ENCODE assay signal across 8 cellular contexts in the genomic region with DNA sequence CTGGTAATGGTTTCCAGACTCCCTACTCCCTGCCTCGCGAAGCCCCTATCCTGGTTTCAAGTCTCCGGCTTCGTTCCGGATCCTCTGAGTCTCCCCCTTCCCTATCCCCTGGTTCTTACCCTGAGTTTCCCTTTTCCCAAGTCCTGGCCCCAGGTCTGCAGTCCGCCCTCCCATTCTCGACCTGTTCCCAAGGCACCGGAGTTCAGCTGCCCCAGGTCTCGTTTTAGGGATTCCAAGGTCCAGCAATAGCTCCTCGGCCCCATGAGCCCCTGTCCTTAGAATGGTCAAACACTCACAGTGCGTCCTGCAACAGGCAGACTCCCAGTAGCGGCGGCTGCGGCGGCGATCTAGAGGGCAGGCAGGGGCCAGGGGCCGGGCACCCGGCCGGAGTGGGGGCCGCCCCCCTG. TPM values are rescaled to one million over a fixed set of nuclear protein-coding genes. Genes with fewer than 3 reads are reported as not detected.
DNase-seq lines count a peak whose midpoint lies in the region; ATAC-seq and TF ChIP-seq lines count a peak whose summit lies in the region.

No MANE protein-coding gene starts in this region.

- H3K27ac ChIP-seq in coronary artery (no peak overlapping the region), mesodermal cell (ENCODE audit: low read depth, low read length, severe bottlenecking) (no peak overlapping the region), aorta (ENCODE audit: low read depth in 1 of 2, low read length in 2 of 2) (no peak overlapping the region)

- H3K4me1 ChIP-seq in mesodermal cell (ENCODE audit: control insufficient read depth, insufficient read depth, low read length, poor library complexity, severe bottlenecking) (peaks cover 5% of the 10 kb centered on the region), aorta (ENCODE audit: control insufficient read depth in 1 of 2, insufficient read depth in 2 of 2, low read length in 2 of 2) (no peaks in the 10 kb centered on the region)

- no peak for ATAC-seq in aorta (ENCODE audit: low FRiP score)
- ATAC-seq in HG03039 (IDR thresholded peaks at IDR 0.05; ENCODE audit: unreplicated experiment), result no peak

- H3K27me3 ChIP-seq in aorta (ENCODE audit: control insufficient read depth in 1 of 2, insufficient read depth in 2 of 2, low read length in 1 of 2), result no peaks in the 10 kb centered on the region

- peak overlapping the region; percentile 73 for H3K4me3 ChIP-seq in coronary artery
- H3K4me3 ChIP-seq in mesodermal cell (ENCODE audit: extremely low read depth, insufficient read depth, low read length, poor library complexity, severe bottlenecking), result peak overlapping the region; percentile 52
- H3K4me3 ChIP-seq in aorta (ENCODE audit: low read length in 2 of 2), result peak overlapping the region; percentile 39 to 46

- DNase-seq in stimulated activated CD4-positive, alpha-beta T cell treated with anti-CD3 and anti-CD28 coated beads, Interleukin-4, amount 100 ng/mL, for 1 hour, result peak; percentile 5
- no peak for DNase-seq in stimulated activated CD4-positive, alpha-beta T cell treated with anti-CD3 and anti-CD28 coated beads, Interleukin-4, amount 100 ng/mL, for 24 hours
- no peak for DNase-seq in coronary artery (ENCODE audit: low spot score)
- no peak for DNase-seq in aorta
- no peak for DNase-seq in NCI-H526 treated with DMSO at 0.1 percent for 48 hours (lab: John Stamatoyannopoulos, UW)
- DNase-seq in activated CD8-positive, alpha-beta memory T cell treated with anti-CD3 and anti-CD28 coated beads, Interleukin-2, amount 50 U/mL, for 4 hours, result no peak

- H3K36me3 ChIP-seq in mesodermal cell (ENCODE audit: control insufficient read depth, insufficient read depth, low read length), result no peaks in the 10 kb centered on the region
- H3K36me3 ChIP-seq in aorta (ENCODE audit: control insufficient read depth in 1 of 2, insufficient read depth in 2 of 2, low read length in 1 of 2), result no peaks in the 10 kb centered on the region

- no peak for TF ChIP-seq CTCF in coronary artery (IDR thresholded peaks at IDR 0.05)

- intact Hi-C loops in aorta (cut with DNase I), result no loop called here

- WGBS in mesodermal cell (ENCODE audit: insufficient coverage in 2 of 2), 2 experiments, result 1 to 2% methylated on average over 18 to 20 of the region's 20 CpGs
- 1 to 4% methylated on average over 13 to 20 of the region's 20 CpGs for WGBS in aorta, 2 donors

- H3K9me3 ChIP-seq in mesodermal cell (ENCODE audit: control insufficient read depth, low read length) (no peaks in the 10 kb centered on the region), aorta (ENCODE audit: control insufficient read depth, low read length) (no peaks in the 10 kb centered on the region)

RNA-seq across cellular contexts. Expression of gene PITX3, which starts 0.3 kb away (rescaled TPM):
- 4.1 TPM for polyA plus RNA-seq in mesodermal cell (2013, experiment 1 of 2)
- polyA plus RNA-seq in mesodermal cell (2013, experiment 2 of 2), result 4.1 TPM
- total RNA-seq in aorta, result not detected
- under 1 TPM in 1 of 2 donors, not detected in 1; 0.13 TPM for polyA plus RNA-seq in aorta

RNA-seq across cellular contexts. Expression of gene GBF1, which starts 4.3 kb away (rescaled TPM):
- polyA plus RNA-seq in mesodermal cell (2013, experiment 1 of 2), result 48.0 TPM
- 45.4 TPM for polyA plus RNA-seq in mesodermal cell (2013, experiment 2 of 2)
- total RNA-seq in aorta, result 10 to 100 TPM; 41.9 to 44.0 TPM
- 10 to 100 TPM in 1 of 2 donors, 1 to 10 TPM in 1; 7.1 to 23.3 TPM for polyA plus RNA-seq in aorta

RNA-seq across cellular contexts. Expression of gene ELOVL3, which starts 14.9 kb away (rescaled TPM):
- polyA plus RNA-seq in mesodermal cell (2013, experiment 1 of 2), result 0.70 TPM
- polyA plus RNA-seq in mesodermal cell (2013, experiment 2 of 2), result 0.30 TPM
- total RNA-seq in aorta, result not detected
- polyA plus RNA-seq in aorta, result not detected
